In the genomic region with DNA sequence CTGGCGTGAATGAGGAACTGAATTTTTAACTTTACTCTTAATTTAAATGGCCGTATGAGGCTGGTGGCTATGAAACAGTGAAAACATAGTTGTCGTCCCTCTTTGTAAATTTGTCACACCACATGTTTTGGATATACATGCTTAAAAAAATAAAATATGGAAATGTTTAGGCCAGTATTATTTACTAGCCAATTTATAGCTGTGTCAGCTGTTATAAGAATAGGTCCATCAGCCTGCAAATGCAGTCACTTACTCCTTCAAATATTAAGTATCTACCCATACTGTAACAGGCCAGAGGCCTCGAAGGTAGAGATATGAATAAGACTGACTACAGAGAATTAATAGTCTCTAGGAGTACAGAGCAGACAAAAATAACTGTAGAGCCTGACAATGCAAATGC, we compare ENCODE assay signal across 30 cellular contexts. TPM values are rescaled to one million over a fixed set of nuclear protein-coding genes. Genes with fewer than 3 reads are reported as not detected.
"Had no signal": no experiment of that assay in that cellular context is flagged by ENCODE, and none has a peak within 500 bp of the region (broad histone marks: within the 10 kb centered on the region; RNA-seq: fewer than 3 reads in every experiment).

No MANE protein-coding gene starts in this region.

- H3K9me3 Mint-ChIP-seq: activated CD4-positive, alpha-beta memory T cell treated with anti-CD3 and anti-CD28 coated beads for 36 hours; activated naive CD4-positive, alpha-beta T cell treated with anti-CD3 and anti-CD28 coated beads, Interleukin-2, amount 10 ng/mL, durations not matched to agents 7 days and 5 days; activated T-cell treated with anti-CD3 and anti-CD28 coated beads, Interleukin-2, amount 50 U/mL, for 4 hours; activated T-helper 1 cell treated with anti-CD3 and anti-CD28 coated beads, Interleukin-12 subunit alpha, Interleukin-12 subunit beta, Interleukin-2, Interleukin-4 antibody, amounts not matched to agents 30 ng/mL and 10 ng/mL and 1 ng/mL, durations not matched to agents 14 hours and 24 hours and 36 hours; central memory CD8-positive, alpha-beta T cell; T-helper 1 cell treated with Interleukin-12 subunit alpha and Interleukin-12 subunit beta and Interleukin-4 antibody, amounts not matched to agents 30 μg/mL and 1 μg/mL, for 36 hours; T-helper 2 cell treated with Interferon-gamma antibody and Interleukin-4, amounts not matched to agents 5 μg/mL and 100 μg/mL, for 36 hours had no signal

- H3K9ac ChIP-seq: SK-N-SH had no signal

- H3K4me1 Mint-ChIP-seq: activated naive CD4-positive, alpha-beta T cell treated with anti-CD3 and anti-CD28 coated beads, Interleukin-2, amount 10 ng/mL, durations not matched to agents 7 days and 5 days; central memory CD8-positive, alpha-beta T cell had no signal

- H3K27ac ChIP-seq: brain microvascular endothelial cell, SJSA1 had no signal

- H3K36me3 Mint-ChIP-seq: activated CD4-positive, alpha-beta memory T cell treated with anti-CD3 and anti-CD28 coated beads for 36 hours; activated naive CD4-positive, alpha-beta T cell treated with anti-CD3 and anti-CD28 coated beads, Interleukin-2, amount 10 ng/mL, durations not matched to agents 7 days and 5 days; activated naive CD8-positive, alpha-beta T cell had no signal

- H3K27me3 ChIP-seq: brain microvascular endothelial cell, SJSA1 had no signal

- H3K27ac Mint-ChIP-seq: activated CD4-positive, alpha-beta memory T cell treated with anti-CD3 and anti-CD28 coated beads for 36 hours; activated CD4-positive, alpha-beta T cell treated with anti-CD3 and anti-CD28 coated beads for 36 hours; activated naive CD4-positive, alpha-beta T cell treated with anti-CD3 and anti-CD28 coated beads, Interleukin-2, amount 10 ng/mL, durations not matched to agents 7 days and 5 days; activated naive CD8-positive, alpha-beta T cell; activated T-helper 1 cell treated with anti-CD3 and anti-CD28 coated beads, Interleukin-12 subunit alpha, Interleukin-12 subunit beta, Interleukin-2, Interleukin-4 antibody, amounts not matched to agents 30 ng/mL and 10 ng/mL and 1 ng/mL, durations not matched to agents 14 hours and 24 hours and 36 hours; T-helper 1 cell treated with Interleukin-12 subunit alpha and Interleukin-12 subunit beta and Interleukin-4 antibody, amounts not matched to agents 30 μg/mL and 1 μg/mL, for 36 hours had no signal

- H3K36me3 ChIP-seq: brain microvascular endothelial cell, SJSA1 had no signal

- H3K4me3 Mint-ChIP-seq: activated CD4-positive, alpha-beta memory T cell treated with anti-CD3 and anti-CD28 coated beads for 36 hours; activated CD4-positive, alpha-beta T cell treated with anti-CD3 and anti-CD28 coated beads for 36 hours; activated naive CD4-positive, alpha-beta T cell treated with anti-CD3 and anti-CD28 coated beads, Interleukin-2, amount 10 ng/mL, durations not matched to agents 7 days and 5 days; activated naive CD8-positive, alpha-beta T cell; activated T-cell treated with anti-CD3 and anti-CD28 coated beads, Interleukin-2, amount 50 U/mL, for 4 hours; activated T-helper 1 cell treated with anti-CD3 and anti-CD28 coated beads, Interleukin-12 subunit alpha, Interleukin-12 subunit beta, Interleukin-2, Interleukin-4 antibody, amounts not matched to agents 30 ng/mL and 10 ng/mL and 1 ng/mL, durations not matched to agents 14 hours and 24 hours and 36 hours; central memory CD8-positive, alpha-beta T cell; T-helper 1 cell treated with Interleukin-12 subunit alpha and Interleukin-12 subunit beta and Interleukin-4 antibody, amounts not matched to agents 30 μg/mL and 1 μg/mL, for 36 hours; T-helper 2 cell treated with Interferon-gamma antibody and Interleukin-4, amounts not matched to agents 5 μg/mL and 100 μg/mL, for 36 hours had no signal

- H3K4me3 ChIP-seq: SJSA1 had no signal

- FAIRE-seq: TTC549 had no signal

- H3K9me3 ChIP-seq: SJSA1, SK-N-SH had no signal

- DNase-seq: activated CD4-positive, alpha-beta memory T cell treated with anti-CD3 and anti-CD28 coated beads for 36 hours; activated CD4-positive, alpha-beta T cell treated with anti-CD3 and anti-CD28 coated beads for 36 hours; activated CD4-positive, alpha-beta T cell treated with anti-CD3 and anti-CD28 coated beads, Interleukin-2, amount 50 U/mL, for 1 hour; activated CD8-positive, alpha-beta memory T cell treated with anti-CD3 and anti-CD28 coated beads, Interleukin-2, amount 50 U/mL, for 4 hours; activated effector memory CD4-positive, alpha-beta T cell treated with Interleukin-2 at 50 U/mL for 16 hours; activated naive CD4-positive, alpha-beta T cell treated with anti-CD3 and anti-CD28 coated beads, Interleukin-2, amount 10 ng/mL, durations not matched to agents 7 days and 5 days; activated T-cell treated with anti-CD3 and anti-CD28 coated beads for 4 hours; activated T-cell treated with anti-CD3 and anti-CD28 coated beads, Interleukin-2, amount 50 U/mL, for 4 hours; amniotic stem cell; aorta; brain microvascular endothelial cell; Karpas-422; KBM-7; NCI-H1048; NCI-H1436 treated with DMSO at 0.1 percent for 48 hours; NCI-H1694 treated with DMSO at 0.1 percent for 48 hours; NCI-H2029; NCI-H446; NCI-H510A treated with DMSO at 0.1 percent for 48 hours; SHP77 treated with DMSO at 0.1 percent for 48 hours had no signal

- ATAC-seq: activated CD4-positive, alpha-beta T cell treated with anti-CD3 and anti-CD28 coated beads for 36 hours; activated CD4-positive, CD25-positive, alpha-beta regulatory T cell treated with anti-CD3 and anti-CD28 coated beads, Interleukin-2, amount 50 U/mL, for 24 hours; activated T-cell treated with anti-CD3 and anti-CD28 coated beads, Interleukin-2, amount 50 U/mL, for 4 hours; Panc1 had no signal

RNA-seq across cellular contexts. Expression of gene OLFML2A, which starts 35.8 kb away (rescaled TPM):
- total RNA-seq: activated CD4-positive, alpha-beta memory T cell treated with anti-CD3 and anti-CD28 coated beads for 36 hours; activated T-helper 1 cell treated with anti-CD3 and anti-CD28 coated beads, Interleukin-12 subunit alpha, Interleukin-12 subunit beta, Interleukin-2, Interleukin-4 antibody, amounts not matched to agents 30 ng/mL and 10 ng/mL and 1 ng/mL, durations not matched to agents 14 hours and 24 hours and 36 hours had no signal
